In the genomic region with DNA sequence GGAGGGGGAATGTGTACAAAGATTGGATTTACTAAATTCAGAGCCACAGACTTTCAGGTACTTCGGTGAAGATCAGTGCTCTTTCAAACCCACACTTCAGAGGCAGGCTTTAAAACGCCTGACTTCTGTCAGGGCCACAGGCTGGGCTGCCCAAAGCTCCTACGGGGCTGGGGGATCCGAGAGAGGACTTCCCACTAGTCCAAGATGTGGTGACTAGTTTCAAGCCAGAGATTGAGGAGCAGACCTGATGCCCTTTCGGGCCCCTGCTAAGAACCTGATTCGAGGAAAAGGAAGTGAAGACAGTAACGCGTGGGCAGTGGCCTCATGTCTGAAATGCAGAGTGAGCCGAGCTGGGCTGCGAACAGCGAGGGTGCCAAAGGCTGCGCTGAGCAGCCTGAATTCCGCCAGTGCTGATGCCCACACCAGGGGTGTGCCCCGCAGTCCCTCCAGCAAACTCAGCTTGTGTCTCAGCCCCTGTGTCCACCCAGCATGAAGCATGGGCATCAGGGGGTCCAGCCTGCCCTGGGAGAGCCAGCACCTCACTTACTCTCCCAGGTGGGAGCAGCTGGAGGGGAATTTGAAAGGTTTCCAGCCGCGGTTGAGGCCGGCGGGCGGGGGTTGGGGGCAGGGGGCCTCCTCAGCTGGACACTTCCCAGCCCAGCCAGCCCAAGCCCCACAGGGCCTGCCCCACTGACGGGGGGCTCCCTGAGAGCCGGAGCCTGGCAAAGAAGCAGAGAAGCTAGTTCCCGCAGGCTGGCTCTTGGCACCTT, we compare ENCODE assay signal across 1 cellular context.
TF ChIP-seq lines count a peak whose summit lies in the region.

No MANE protein-coding gene starts in this region.

TF ChIP-seq in GM23338, 12 proteins besides CTCF, POLR2A, EP300 and RAD21 (continued from another document):
- TF ChIP-seq ZNF462 (CRISPR knock-in tag; IDR thresholded peaks at IDR 0.05) (no peak), EZH2 (IDR thresholded peaks at IDR 0.05; ENCODE audit: low read depth, unreplicated experiment) (no peak), ETS1 (IDR thresholded peaks at IDR 0.05) (no peak), ZNF331 (CRISPR knock-in tag; IDR thresholded peaks at IDR 0.05; ENCODE audit: low read depth) (no peak), STAT1 (IDR thresholded peaks at IDR 0.05; ENCODE audit: unreplicated experiment) (no peak), EZH2phosphoT487 (IDR thresholded peaks at IDR 0.05; ENCODE audit: unreplicated experiment) (no peak), JUNB (IDR thresholded peaks at IDR 0.05; ENCODE audit: unreplicated experiment) (no peak), POLR2AphosphoS5 (IDR thresholded peaks at IDR 0.05; ENCODE audit: low read depth) (no peak), NANOG (IDR thresholded peaks at IDR 0.05; ENCODE audit: borderline replicate concordance) (no peak), ZNF114 (CRISPR knock-in tag; IDR thresholded peaks at IDR 0.05) (no peak)
- TF ChIP-seq, protein P1, sequence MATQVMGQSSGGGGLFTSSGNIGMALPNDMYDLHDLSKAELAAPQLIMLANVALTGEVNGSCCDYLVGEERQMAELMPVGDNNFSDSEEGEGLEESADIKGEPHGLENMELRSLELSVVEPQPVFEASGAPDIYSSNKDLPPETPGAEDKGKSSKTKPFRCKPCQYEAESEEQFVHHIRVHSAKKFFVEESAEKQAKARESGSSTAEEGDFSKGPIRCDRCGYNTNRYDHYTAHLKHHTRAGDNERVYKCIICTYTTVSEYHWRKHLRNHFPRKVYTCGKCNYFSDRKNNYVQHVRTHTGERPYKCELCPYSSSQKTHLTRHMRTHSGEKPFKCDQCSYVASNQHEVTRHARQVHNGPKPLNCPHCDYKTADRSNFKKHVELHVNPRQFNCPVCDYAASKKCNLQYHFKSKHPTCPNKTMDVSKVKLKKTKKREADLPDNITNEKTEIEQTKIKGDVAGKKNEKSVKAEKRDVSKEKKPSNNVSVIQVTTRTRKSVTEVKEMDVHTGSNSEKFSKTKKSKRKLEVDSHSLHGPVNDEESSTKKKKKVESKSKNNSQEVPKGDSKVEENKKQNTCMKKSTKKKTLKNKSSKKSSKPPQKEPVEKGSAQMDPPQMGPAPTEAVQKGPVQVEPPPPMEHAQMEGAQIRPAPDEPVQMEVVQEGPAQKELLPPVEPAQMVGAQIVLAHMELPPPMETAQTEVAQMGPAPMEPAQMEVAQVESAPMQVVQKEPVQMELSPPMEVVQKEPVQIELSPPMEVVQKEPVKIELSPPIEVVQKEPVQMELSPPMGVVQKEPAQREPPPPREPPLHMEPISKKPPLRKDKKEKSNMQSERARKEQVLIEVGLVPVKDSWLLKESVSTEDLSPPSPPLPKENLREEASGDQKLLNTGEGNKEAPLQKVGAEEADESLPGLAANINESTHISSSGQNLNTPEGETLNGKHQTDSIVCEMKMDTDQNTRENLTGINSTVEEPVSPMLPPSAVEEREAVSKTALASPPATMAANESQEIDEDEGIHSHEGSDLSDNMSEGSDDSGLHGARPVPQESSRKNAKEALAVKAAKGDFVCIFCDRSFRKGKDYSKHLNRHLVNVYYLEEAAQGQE (IDR thresholded peaks at IDR 0.05; ENCODE audit: unreplicated experiment): no peak
